ENCODE assay signal across 18 cellular contexts in the genomic region with DNA sequence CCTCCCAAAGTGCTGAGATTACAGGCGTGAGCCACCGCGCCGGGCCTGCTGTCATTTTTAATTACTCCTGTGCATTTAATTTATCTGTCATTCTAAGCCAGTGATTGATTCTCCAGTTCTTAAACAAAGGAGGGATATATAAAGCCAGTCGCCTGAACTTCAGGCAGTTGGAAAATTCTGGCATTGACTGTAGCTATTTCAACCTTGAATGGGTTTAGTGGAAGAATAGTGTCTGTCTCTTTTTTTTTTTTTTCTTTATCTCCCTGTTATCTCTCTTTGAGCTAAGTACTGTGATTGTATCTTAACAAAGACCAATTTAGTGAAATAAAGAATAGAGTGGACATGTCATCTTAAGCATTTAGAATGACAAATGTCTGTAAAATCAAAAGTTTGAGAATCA. TPM values are rescaled to one million over a fixed set of nuclear protein-coding genes. Genes with fewer than 3 reads are reported as not detected.
DNase-seq lines count a peak whose midpoint lies in the region; ATAC-seq and TF ChIP-seq lines count a peak whose summit lies in the region.
"Had no signal": no experiment of that assay in that cellular context is flagged by ENCODE, and none has a peak within 500 bp of the region (broad histone marks: within the 10 kb centered on the region; RNA-seq: fewer than 3 reads in every experiment).

No MANE protein-coding gene starts in this region.

- no peak overlapping the region for H3K4me3 Mint-ChIP-seq in activated CD4-positive, alpha-beta memory T cell treated with anti-CD3 and anti-CD28 coated beads, Interleukin-2, amount 10 ng/mL, durations not matched to agents 7 days and 5 days
- no peak overlapping the region for H3K4me3 Mint-ChIP-seq in activated CD4-positive, alpha-beta memory T cell treated with anti-CD3 and anti-CD28 coated beads for 36 hours
- peak overlapping the region in 6 of 7 donors; percentile 13 to 55 (median 32) for H3K4me3 Mint-ChIP-seq in CD8-positive, alpha-beta memory T cell
- H3K4me3 Mint-ChIP-seq in activated T-helper 1 cell treated with anti-CD3 and anti-CD28 coated beads, Interleukin-12 subunit alpha, Interleukin-12 subunit beta, Interleukin-2, Interleukin-4 antibody, amounts not matched to agents 30 ng/mL and 10 ng/mL and 1 ng/mL, durations not matched to agents 14 hours and 24 hours and 36 hours: peak overlapping the region; percentile 3

- no peak overlapping the region for H3K4me3 ChIP-seq in CD8-positive, alpha-beta memory T cell (ENCODE audit: low read length)
- no peak overlapping the region for H3K4me3 ChIP-seq in osteoblast (ENCODE audit: insufficient read depth, low read length)
- H3K4me3 ChIP-seq: GM12878 had no signal

- peak overlapping the region; percentile 50 for H3K27ac Mint-ChIP-seq in activated CD4-positive, alpha-beta memory T cell treated with anti-CD3 and anti-CD28 coated beads, Interleukin-2, amount 10 ng/mL, durations not matched to agents 7 days and 5 days
- H3K27ac Mint-ChIP-seq in activated CD4-positive, alpha-beta memory T cell treated with anti-CD3 and anti-CD28 coated beads for 36 hours: no peak overlapping the region
- H3K27ac Mint-ChIP-seq in CD8-positive, alpha-beta memory T cell: peak overlapping the region in 5 of 8 donors; percentile 6 to 81 (median 54)
- H3K27ac Mint-ChIP-seq in activated T-helper 1 cell treated with anti-CD3 and anti-CD28 coated beads, Interleukin-12 subunit alpha, Interleukin-12 subunit beta, Interleukin-2, Interleukin-4 antibody, amounts not matched to agents 30 ng/mL and 10 ng/mL and 1 ng/mL, durations not matched to agents 14 hours and 24 hours and 36 hours: peak overlapping the region; percentile 11

- intact Hi-C loops in activated CD4-positive, alpha-beta memory T cell treated with anti-CD3 and anti-CD28 coated beads for 36 hours (cut with micrococcal nuclease): no loop called here
- intact Hi-C loops in activated T-helper 1 cell treated with anti-CD3 and anti-CD28 coated beads, Interleukin-12 subunit alpha, Interleukin-12 subunit beta, Interleukin-2, Interleukin-4 antibody, amounts not matched to agents 30 ng/mL and 10 ng/mL and 1 ng/mL, durations not matched to agents 14 hours and 24 hours and 36 hours (cut with micrococcal nuclease): loop anchor here (1.0 kb wide), 1 partner anchor 10 kb away; no protein-coding TSS in a partner anchor

- H3K27ac ChIP-seq in CD8-positive, alpha-beta memory T cell (ENCODE audit: low read depth, low read length): no peak overlapping the region
- no peak overlapping the region for H3K27ac ChIP-seq in osteoblast (ENCODE audit: low read depth, low read length)
- H3K27ac ChIP-seq: HL-60 had no signal

- peaks cover 72% of the 10 kb centered on the region for H3K79me2 ChIP-seq in osteoblast (ENCODE audit: insufficient read depth, low read length)

- H3K4me2 ChIP-seq in osteoblast (ENCODE audit: insufficient read depth, low read length): no peak overlapping the region

- ATAC-seq in HG02981 (IDR thresholded peaks at IDR 0.05; ENCODE audit: unreplicated experiment): no peak
- ATAC-seq: GM12878 had no signal

- no peak for DNase-seq in activated CD4-positive, alpha-beta memory T cell treated with anti-CD3 and anti-CD28 coated beads, Interleukin-2, amount 10 ng/mL, durations not matched to agents 7 days and 5 days
- no peak for DNase-seq in activated CD4-positive, alpha-beta memory T cell treated with anti-CD3 and anti-CD28 coated beads for 36 hours
- no peak for DNase-seq in CD8-positive, alpha-beta memory T cell
- DNase-seq in activated T-helper 1 cell treated with anti-CD3 and anti-CD28 coated beads, Interleukin-12 subunit alpha, Interleukin-12 subunit beta, Interleukin-2, Interleukin-4 antibody, amounts not matched to agents 30 ng/mL and 10 ng/mL and 1 ng/mL, durations not matched to agents 14 hours and 24 hours and 36 hours (ENCODE audit: low spot score): no peak
- DNase-seq in osteoblast (ENCODE audit: insufficient read length, low spot score, missing footprints) (no peak), NCI-H146 (lab: John Stamatoyannopoulos, UW) (no peak)
- DNase-seq: ACHN; CD4-positive, alpha-beta T cell; DMS79 treated with DMSO at 0.1 percent for 48 hours; HCEC 1CT; NCI-H1105 treated with DMSO at 0.1 percent for 48 hours; NCI-H187; NCI-H526 treated with DMSO at 0.1 percent for 48 hours; NK-92 treated with Interleukin-12 subunit alpha and Interleukin-12 subunit beta, amount 100 ng/mL, for 24 hours; SHP77 treated with DMSO at 0.1 percent for 48 hours had no signal

- no peak for TF ChIP-seq CTCF in osteoblast (IDR thresholded peaks at IDR 0.05; ENCODE audit: extremely low read depth, low read depth, low read length)

- no peaks in the 10 kb centered on the region for H4K20me1 ChIP-seq in osteoblast (ENCODE audit: insufficient read depth, low read length)

- POLR2A ChIA-PET in activated CD4-positive, alpha-beta memory T cell treated with anti-CD3 and anti-CD28 coated beads, Interleukin-2, amount 10 ng/mL, durations not matched to agents 7 days and 5 days (lab: Charles Lee): interaction anchor here (4.4 kb wide), 1 partner anchor 11 kb away, joined by 42 read pairs; a partner anchor contains a TSS
- POLR2A ChIA-PET in activated CD4-positive, alpha-beta memory T cell treated with anti-CD3 and anti-CD28 coated beads for 36 hours (lab: Charles Lee): no interaction called here
- POLR2A ChIA-PET in CD8-positive, alpha-beta memory T cell (lab: Charles Lee): interaction anchor here (0.8 to 2.0 kb wide), 2 partner anchors 10 to 11 kb away, joined by 3 to 5 read pairs; no protein-coding TSS in a partner anchor

- peaks cover 70% of the 10 kb centered on the region for H3K4me1 Mint-ChIP-seq in activated CD4-positive, alpha-beta memory T cell treated with anti-CD3 and anti-CD28 coated beads, Interleukin-2, amount 10 ng/mL, durations not matched to agents 7 days and 5 days
- peaks cover 37% of the 10 kb centered on the region for H3K4me1 Mint-ChIP-seq in activated CD4-positive, alpha-beta memory T cell treated with anti-CD3 and anti-CD28 coated beads for 36 hours (ENCODE audit: low read depth)
- H3K4me1 Mint-ChIP-seq in CD8-positive, alpha-beta memory T cell: peaks cover 55 to 90% (median 82%) of the 10 kb centered on the region in 3 donors
- H3K4me1 Mint-ChIP-seq in activated T-helper 1 cell treated with anti-CD3 and anti-CD28 coated beads, Interleukin-12 subunit alpha, Interleukin-12 subunit beta, Interleukin-2, Interleukin-4 antibody, amounts not matched to agents 30 ng/mL and 10 ng/mL and 1 ng/mL, durations not matched to agents 14 hours and 24 hours and 36 hours (ENCODE audit: low read depth): peaks cover 87% of the 10 kb centered on the region

- CTCF ChIA-PET in activated CD4-positive, alpha-beta memory T cell treated with anti-CD3 and anti-CD28 coated beads, Interleukin-2, amount 10 ng/mL, durations not matched to agents 7 days and 5 days (lab: Charles Lee): interaction anchor here (0.8 to 2.1 kb wide), 2 partner anchors 10 to 70 kb away, joined by 4 to 10 read pairs; no protein-coding TSS in a partner anchor
- CTCF ChIA-PET in activated CD4-positive, alpha-beta memory T cell treated with anti-CD3 and anti-CD28 coated beads for 36 hours (lab: Charles Lee): interaction anchor here (2.0 kb wide), 1 partner anchor 19 kb away, joined by 5 read pairs; no protein-coding TSS in a partner anchor
- CTCF ChIA-PET in CD8-positive, alpha-beta memory T cell (lab: Charles Lee): interaction anchor here (1.5 to 1.7 kb wide), 2 partner anchors 9 to 19 kb away, joined by 3 to 4 read pairs; no protein-coding TSS in a partner anchor

- H3K36me3 ChIP-seq in CD8-positive, alpha-beta memory T cell (ENCODE audit: insufficient read depth, low read length): no peaks in the 10 kb centered on the region
- H3K36me3 ChIP-seq in osteoblast (ENCODE audit: insufficient read depth, low read length): peaks cover 5% of the 10 kb centered on the region

- no peaks in the 10 kb centered on the region for H3K27me3 ChIP-seq in CD8-positive, alpha-beta memory T cell (ENCODE audit: insufficient read depth, low read length, poor library complexity, severe bottlenecking)
- no peaks in the 10 kb centered on the region for H3K27me3 ChIP-seq in osteoblast (ENCODE audit: insufficient read depth, low read length)

- peaks cover 76% of the 10 kb centered on the region for H3K36me3 Mint-ChIP-seq in activated CD4-positive, alpha-beta memory T cell treated with anti-CD3 and anti-CD28 coated beads, Interleukin-2, amount 10 ng/mL, durations not matched to agents 7 days and 5 days (ENCODE audit: low read depth)
- H3K36me3 Mint-ChIP-seq in activated CD4-positive, alpha-beta memory T cell treated with anti-CD3 and anti-CD28 coated beads for 36 hours: peaks cover 11% of the 10 kb centered on the region
- no peaks in the 10 kb centered on the region for H3K36me3 Mint-ChIP-seq in CD8-positive, alpha-beta memory T cell
- peaks cover 19% of the 10 kb centered on the region for H3K36me3 Mint-ChIP-seq in activated T-helper 1 cell treated with anti-CD3 and anti-CD28 coated beads, Interleukin-12 subunit alpha, Interleukin-12 subunit beta, Interleukin-2, Interleukin-4 antibody, amounts not matched to agents 30 ng/mL and 10 ng/mL and 1 ng/mL, durations not matched to agents 14 hours and 24 hours and 36 hours (ENCODE audit: low read depth)

- H2AFZ ChIP-seq in osteoblast (ENCODE audit: low read length): peak overlapping the region; percentile 20

- no peaks in the 10 kb centered on the region for H3K9me3 Mint-ChIP-seq in activated CD4-positive, alpha-beta memory T cell treated with anti-CD3 and anti-CD28 coated beads, Interleukin-2, amount 10 ng/mL, durations not matched to agents 7 days and 5 days
- H3K9me3 Mint-ChIP-seq in activated CD4-positive, alpha-beta memory T cell treated with anti-CD3 and anti-CD28 coated beads for 36 hours: no peaks in the 10 kb centered on the region
- no peaks in the 10 kb centered on the region for H3K9me3 Mint-ChIP-seq in CD8-positive, alpha-beta memory T cell
- no peaks in the 10 kb centered on the region for H3K9me3 Mint-ChIP-seq in activated T-helper 1 cell treated with anti-CD3 and anti-CD28 coated beads, Interleukin-12 subunit alpha, Interleukin-12 subunit beta, Interleukin-2, Interleukin-4 antibody, amounts not matched to agents 30 ng/mL and 10 ng/mL and 1 ng/mL, durations not matched to agents 14 hours and 24 hours and 36 hours
- H3K9me3 Mint-ChIP-seq: CD4-positive, alpha-beta T cell had no signal

- no peaks in the 10 kb centered on the region for H3K27me3 Mint-ChIP-seq in activated CD4-positive, alpha-beta memory T cell treated with anti-CD3 and anti-CD28 coated beads, Interleukin-2, amount 10 ng/mL, durations not matched to agents 7 days and 5 days
- H3K27me3 Mint-ChIP-seq in activated CD4-positive, alpha-beta memory T cell treated with anti-CD3 and anti-CD28 coated beads for 36 hours: no peaks in the 10 kb centered on the region
- H3K27me3 Mint-ChIP-seq in CD8-positive, alpha-beta memory T cell: no peaks in the 10 kb centered on the region
- H3K27me3 Mint-ChIP-seq in activated T-helper 1 cell treated with anti-CD3 and anti-CD28 coated beads, Interleukin-12 subunit alpha, Interleukin-12 subunit beta, Interleukin-2, Interleukin-4 antibody, amounts not matched to agents 30 ng/mL and 10 ng/mL and 1 ng/mL, durations not matched to agents 14 hours and 24 hours and 36 hours (ENCODE audit: insufficient read depth): no peaks in the 10 kb centered on the region
- H3K27me3 Mint-ChIP-seq: CD4-positive, alpha-beta T cell had no signal

- peaks cover 21% of the 10 kb centered on the region for H3K4me1 ChIP-seq in CD8-positive, alpha-beta memory T cell (ENCODE audit: insufficient read depth, low read length)
- H3K4me1 ChIP-seq in osteoblast (ENCODE audit: insufficient read depth, low read length): peaks cover 24% of the 10 kb centered on the region

- H3K9me3 ChIP-seq in CD8-positive, alpha-beta memory T cell (ENCODE audit: low read length): no peaks in the 10 kb centered on the region
- no peaks in the 10 kb centered on the region for H3K9me3 ChIP-seq in osteoblast (ENCODE audit: low read depth, low read length)

RNA-seq across cellular contexts. Expression of a gene that starts 11.0 kb away (rescaled TPM):
- total RNA-seq in activated CD4-positive, alpha-beta memory T cell treated with anti-CD3 and anti-CD28 coated beads, Interleukin-2, amount 10 ng/mL, durations not matched to agents 7 days and 5 days: 10 to 100 TPM; 29.3 to 30.3 TPM
- total RNA-seq in activated CD4-positive, alpha-beta memory T cell treated with anti-CD3 and anti-CD28 coated beads for 36 hours: 10 to 100 TPM; 18.2 to 18.3 TPM
- total RNA-seq in CD8-positive, alpha-beta memory T cell: 10 to 100 TPM in 1 of 2 experiments, 1 to 10 TPM in 1; 9.9 to 10.3 TPM
- 0.32 TPM for polyA plus RNA-seq in CD8-positive, alpha-beta memory T cell
- total RNA-seq in activated T-helper 1 cell treated with anti-CD3 and anti-CD28 coated beads, Interleukin-12 subunit alpha, Interleukin-12 subunit beta, Interleukin-2, Interleukin-4 antibody, amounts not matched to agents 30 ng/mL and 10 ng/mL and 1 ng/mL, durations not matched to agents 14 hours and 24 hours and 36 hours: 12.9 and 13.6 TPM in 2 replicates
- 5.4 and 7.4 TPM in 2 replicates for total RNA-seq in osteoblast

Comparison
In these comparisons a context has a peak if more than half of its experiments do, and no peak if none do; other contexts are left out.
1. H3K4me3 Mint-ChIP-seq: peak in CD8-positive, alpha-beta memory T cell (6 of 7) and activated T-helper 1 cell treated with anti-CD3 and anti-CD28 coated beads, Interleukin-12 subunit alpha, Interleukin-12 subunit beta, Interleukin-2, Interleukin-4 antibody, amounts not matched to agents 30 ng/mL and 10 ng/mL and 1 ng/mL, durations not matched to agents 14 hours and 24 hours and 36 hours (single experiment); none in activated CD4-positive, alpha-beta memory T cell treated with anti-CD3 and anti-CD28 coated beads, Interleukin-2, amount 10 ng/mL, durations not matched to agents 7 days and 5 days (single experiment) and activated CD4-positive, alpha-beta memory T cell treated with anti-CD3 and anti-CD28 coated beads for 36 hours (single experiment).